Comparison of ENCODE assay signal across 8 cellular contexts in the genomic region with DNA sequence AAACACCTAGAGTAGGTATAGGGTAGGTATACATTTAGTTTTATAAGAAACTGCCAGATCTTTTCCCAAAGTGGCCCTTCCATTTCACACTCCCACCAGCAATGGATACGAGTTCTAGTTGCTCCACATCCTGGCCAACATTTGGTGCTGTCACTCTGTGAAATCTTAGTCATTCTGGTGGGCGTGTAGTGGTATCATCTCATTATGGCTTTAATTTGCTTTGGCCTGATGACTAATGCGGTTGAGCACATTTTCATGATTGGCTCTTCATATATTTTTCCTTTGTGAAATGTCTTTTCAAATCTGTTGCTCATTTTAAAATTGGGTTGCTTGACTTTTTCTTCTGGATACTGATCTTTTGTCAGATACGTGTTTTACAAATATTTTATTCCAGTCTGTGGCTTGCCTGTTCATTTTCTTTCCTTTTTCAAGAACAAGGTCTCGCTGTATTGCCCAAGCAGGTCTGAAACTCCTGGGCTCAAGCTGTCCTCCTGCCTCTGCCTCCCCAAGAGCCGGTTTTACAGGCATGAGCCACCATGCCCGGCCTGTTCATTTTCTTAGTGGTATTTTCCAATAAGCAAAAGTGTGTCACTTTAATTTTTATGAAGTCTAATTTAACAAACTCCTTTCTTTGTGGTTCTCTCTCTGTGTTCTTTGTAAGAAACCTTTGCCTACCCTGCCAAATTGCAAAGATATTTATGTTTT.
DNase-seq lines count a peak whose midpoint lies in the region; ATAC-seq and TF ChIP-seq lines count a peak whose summit lies in the region.

No MANE protein-coding gene starts in this region.

- H3K4me3 Mint-ChIP-seq in activated naive CD4-positive, alpha-beta T cell treated with anti-CD3 and anti-CD28 coated beads, Interleukin-2, amount 50 U/mL, for 24 hours, result peak overlapping the region; percentile 80

- H3K9me3 ChIP-seq in KOPT-K1 (ENCODE audit: insufficient read depth, low read length, poor library complexity, severe bottlenecking) (peaks cover 15% of the 10 kb centered on the region), lower lobe of right lung (peaks cover 8% of the 10 kb centered on the region)

- H3K27ac Mint-ChIP-seq in activated naive CD4-positive, alpha-beta T cell treated with anti-CD3 and anti-CD28 coated beads, Interleukin-2, amount 50 U/mL, for 24 hours, result peak overlapping the region; percentile 91

- H3K27me3 Mint-ChIP-seq in activated naive CD4-positive, alpha-beta T cell treated with anti-CD3 and anti-CD28 coated beads, Interleukin-2, amount 50 U/mL, for 24 hours, result no peaks in the 10 kb centered on the region

- H3K27ac ChIP-seq in KOPT-K1 (ENCODE audit: low read depth, low read length, poor library complexity, severe bottlenecking), result peak overlapping the region; percentile 74
- H3K27ac ChIP-seq in lower lobe of right lung, result peak overlapping the region; percentile 27

- in situ Hi-C loops in ACHN (cut with HindIII; ENCODE audit: low pct_ligation_motif_present, low pct_unique_long_range_greater_than_20kb, low sequenced_read_pairs), result loop anchor here (25.0 kb wide), 1 partner anchor 104 kb away; no protein-coding TSS in a partner anchor

- no peaks in the 10 kb centered on the region for H3K9me3 Mint-ChIP-seq in activated naive CD4-positive, alpha-beta T cell treated with anti-CD3 and anti-CD28 coated beads, Interleukin-2, amount 50 U/mL, for 24 hours

- peaks cover 52% of the 10 kb centered on the region for H3K4me1 Mint-ChIP-seq in activated naive CD4-positive, alpha-beta T cell treated with anti-CD3 and anti-CD28 coated beads, Interleukin-2, amount 50 U/mL, for 24 hours

- ATAC-seq in lower lobe of right lung, result peak in 1 of 2 donors; percentile 4
- ATAC-seq in HG02938 (IDR thresholded peaks at IDR 0.05; ENCODE audit: unreplicated experiment), result no peak

- TF ChIP-seq CTCF in AG09319 (IDR thresholded peaks at IDR 0.05; ENCODE audit: low read depth, low read length) (no peak), lower lobe of right lung (IDR thresholded peaks at IDR 0.05) (no peak), GM20000 (IDR thresholded peaks at IDR 0.05; ENCODE audit: extremely low read depth, missing control alignments) (no peak)

- intact Hi-C loops in lower lobe of right lung (cut with DNase I), result no loop called here

- H3K4me3 ChIP-seq in lower lobe of right lung, result no peak overlapping the region

- no peaks in the 10 kb centered on the region for H3K27me3 ChIP-seq in lower lobe of right lung (ENCODE audit: low read depth)

- H3K36me3 ChIP-seq in KOPT-K1 (ENCODE audit: insufficient read depth, low read length) (no peaks in the 10 kb centered on the region), lower lobe of right lung (no peaks in the 10 kb centered on the region)

- DNase-seq in AG09319 (ENCODE audit: extremely low read depth, low read depth) (peak; percentile 90), lower lobe of right lung (no peak), ACHN (no peak), COLO829 (ENCODE audit: low spot score) (no peak), GM20000 (ENCODE audit: low spot score) (no peak)

- peaks cover 18% of the 10 kb centered on the region for H3K4me1 ChIP-seq in lower lobe of right lung

- H3K36me3 Mint-ChIP-seq in activated naive CD4-positive, alpha-beta T cell treated with anti-CD3 and anti-CD28 coated beads, Interleukin-2, amount 50 U/mL, for 24 hours, result no peaks in the 10 kb centered on the region
